In genomic region chr21:42892582-42892930, GRCh38 we compare ENCODE assay signal across 8 cellular contexts. TPM values are rescaled to one million over a fixed set of nuclear protein-coding genes. Genes with fewer than 3 reads are reported as not detected.
DNase-seq lines count a peak whose midpoint lies in the region; ATAC-seq and TF ChIP-seq lines count a peak whose summit lies in the region.

No MANE protein-coding gene starts in this region.

- no peaks in the 10 kb centered on the region for H3K9me3 ChIP-seq in PC-3 (ENCODE audit: low read length)

- H3K36me3 ChIP-seq in PC-3 (ENCODE audit: low read depth, low read length) = peaks cover 9% of the 10 kb centered on the region; the same call in 1 of the 2 replicates

- H2AFZ ChIP-seq in PC-3 (ENCODE audit: low read length) = peak overlapping the region; percentile 68

- POLR2A ChIA-PET in PC-3 (lab: Charles Lee; ENCODE audit: unreplicated experiment) = interaction anchor here (0.6 kb wide), 2 partner anchors 11 to 22 kb away, joined by 4 to 5 read pairs; no protein-coding TSS in a partner anchor

- H4K20me1 ChIP-seq in PC-3 (ENCODE audit: low read length) = 0 out of 2 replicates have a peak, but pooled peaks cover 3% of the 10 kb centered on the region

- CTCF ChIA-PET in PC-3 (lab: Charles Lee) = interaction anchor here (0.6 to 1.3 kb wide), 3 partner anchors 10 to 81 kb away, joined by 3 to 5 read pairs (median 4); no protein-coding TSS in a partner anchor

- no peaks in the 10 kb centered on the region for H3K9me2 ChIP-seq in PC-3 (replicated peaks; ENCODE audit: low read length)

- no peaks in the 10 kb centered on the region for H3K27me3 ChIP-seq in PC-3 (ENCODE audit: low read length)

- H3K4me3 ChIP-seq in PC-3 (ENCODE audit: low read length) (peak overlapping the region; percentile 99), epithelial cell of proximal tubule (ENCODE audit: low read depth, low read length) (peak overlapping the region; percentile 96)

- H3K79me2 ChIP-seq in PC-3 (ENCODE audit: low read length) = peaks cover 24% of the 10 kb centered on the region

- H3K4me2 ChIP-seq in PC-3 (ENCODE audit: low read length) = peak overlapping the region; percentile 87

- intact Hi-C loops in PC-3 (cut with micrococcal nuclease) = loop anchor here (10.0 kb wide), 1 partner anchor 82 kb away; the partner anchor contains the start of gene PKNOX1

- peak overlapping the region; percentile 95 for H3K9ac ChIP-seq in PC-3 (ENCODE audit: low read length)

- ATAC-seq in PC-3 (peak; percentile 34), GM18858 (IDR thresholded peaks at IDR 0.05; ENCODE audit: unreplicated experiment) (no peak)

- peak overlapping the region; percentile 75 for H3K27ac ChIP-seq in PC-3 (ENCODE audit: low read length)

- H3F3A ChIP-seq in PC-3 (ENCODE audit: low read length, unreplicated experiment) = no peaks in the 10 kb centered on the region

- TSS peak; percentile 98 for BruUV-seq in PC-3 (replicated peaks; lab: Mats Ljungman, UMichigan)

- peak; percentile 52 for DNase-seq in NCI-H2029 treated with DMSO at 0.1 percent for 48 hours (lab: John Stamatoyannopoulos, UW)
- no peak for DNase-seq in NCI-H2029 (lab: John Stamatoyannopoulos, UW)
- no peak for DNase-seq in PC-3
- DNase-seq in epithelial cell of proximal tubule (ENCODE audit: low read depth) = no peak
- DNase-seq in occipital lobe (lab: John Stamatoyannopoulos, UW) = peak; percentile 67
- no peak for DNase-seq in activated effector memory CD4-positive, alpha-beta T cell treated with anti-CD3 and anti-CD28 coated beads, Interleukin-2, amount 50 U/mL, for 16 hours
- no peak for DNase-seq in germinal center (ENCODE audit: low spot score)

- TF ChIP-seq CTCF in PC-3 (conservative IDR thresholded peaks at IDR 0.05; ENCODE audit: low read depth, low read length) (no peak), epithelial cell of proximal tubule (conservative IDR thresholded peaks at IDR 0.05; ENCODE audit: low read depth, low read length) (no peak)

- H3K4me1 ChIP-seq in PC-3 (ENCODE audit: insufficient read depth, low read length) = peaks cover 7% of the 10 kb centered on the region

RNA-seq across cellular contexts. Expression of gene NDUFV3, which starts 0.6 kb away (rescaled TPM):
- total RNA-seq in PC-3 (2014; rRNA removed) (61.6 and 65.8 TPM in 2 replicates), epithelial cell of proximal tubule (27.1 and 46.3 TPM in 2 replicates), occipital lobe (26.7 TPM)

RNA-seq across cellular contexts. Expression of gene WDR4, which starts 13.2 kb away (rescaled TPM):
- total RNA-seq in PC-3 (2014; rRNA removed) (35.3 and 53.8 TPM in 2 replicates), epithelial cell of proximal tubule (6.1 and 11.8 TPM in 2 replicates), occipital lobe (15.1 TPM)

RNA-seq across cellular contexts. Expression of gene ERVH48-1, which starts 32.9 kb away (rescaled TPM):
- total RNA-seq in PC-3 (2014; rRNA removed) (not detected in 2 replicates), epithelial cell of proximal tubule (not detected in 2 replicates), occipital lobe (not detected)

Comparison
In these comparisons a context has a peak if more than half of its experiments do, and no peak if none do; other contexts are left out.
1. DNase-seq: peak in NCI-H2029 treated with DMSO at 0.1 percent for 48 hours (single experiment) and occipital lobe (single experiment); none in NCI-H2029 (single experiment), PC-3 (single experiment), epithelial cell of proximal tubule (single experiment), activated effector memory CD4-positive, alpha-beta T cell treated with anti-CD3 and anti-CD28 coated beads, Interleukin-2, amount 50 U/mL, for 16 hours (single experiment) and germinal center (single experiment).